ENCODE assay signal across 12 cellular contexts in the genomic region with DNA sequence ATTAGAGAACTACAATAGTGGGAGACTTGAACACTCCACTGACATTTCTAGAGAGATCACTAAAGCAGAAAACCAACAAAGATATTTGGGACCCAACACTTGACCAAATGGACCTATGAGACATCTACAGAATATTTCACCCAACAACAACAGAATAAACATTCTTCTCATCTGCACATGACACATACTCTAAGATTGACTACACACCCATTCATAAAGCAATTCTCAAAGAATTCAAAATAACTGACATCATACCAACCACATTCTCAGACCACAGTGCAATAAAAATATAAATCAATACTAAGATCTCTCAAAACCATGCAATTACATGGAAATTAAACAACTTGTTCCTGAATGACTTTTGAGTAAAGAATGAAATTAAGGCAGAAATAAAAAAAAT.
DNase-seq lines count a peak whose midpoint lies in the region; ATAC-seq, FAIRE-seq and TF ChIP-seq lines count a peak whose summit lies in the region.
"Had no signal": no experiment of that assay in that cellular context is flagged by ENCODE, and none has a peak within 500 bp of the region (broad histone marks: within the 10 kb centered on the region; RNA-seq: fewer than 3 reads in every experiment).

No MANE protein-coding gene starts in this region.

- TF ChIP-seq RAD21 in SK-N-SH (IDR thresholded peaks at IDR 0.05; ENCODE audit: low read length): no peak

- no peak overlapping the region for H3K4me2 ChIP-seq in SK-N-SH

- H3K4me1 Mint-ChIP-seq in stimulated activated effector memory CD8-positive, alpha-beta T cell treated with anti-CD3 and anti-CD28 coated beads, Interleukin-12 subunit alpha, Interleukin-12 subunit beta, amount 100 ng/mL, for 72 hours: peaks cover 21% of the 10 kb centered on the region

- H3K9me3 Mint-ChIP-seq in stimulated activated effector memory CD8-positive, alpha-beta T cell treated with anti-CD3 and anti-CD28 coated beads, Interleukin-12 subunit alpha, Interleukin-12 subunit beta, amount 100 ng/mL, for 72 hours: peaks cover 2% of the 10 kb centered on the region

- peak overlapping the region in 1 of 2 experiments; percentile 78; a peak in 2 of 4 replicates for H3K27ac ChIP-seq in SK-N-SH (ENCODE audit: low read depth in 2 of 2, low read length in 1 of 2)

- CTCF ChIA-PET in SK-N-SH (lab: Yijun Ruan, JAX): no interaction called here

- H2AFZ ChIP-seq in SK-N-SH (ENCODE audit: low read depth): no peak overlapping the region

- no peak overlapping the region for H3K4me3 ChIP-seq in SK-N-SH (ENCODE audit: low read depth in 2 of 2, low read length in 1 of 2)
- H3K4me3 ChIP-seq in fibroblast of mammary gland (ENCODE audit: control insufficient read depth, low read depth, low read length): no peak overlapping the region

- peak in 1 of 2 experiments; percentile 50; a peak in 2 of 4 replicates for TF ChIP-seq EP300 in SK-N-SH (IDR thresholded peaks at IDR 0.05; ENCODE audit: borderline replicate concordance in 1 of 2, low read depth in 1 of 2, low read length in 1 of 2)

- peaks cover 0 to 22% of the 10 kb centered on the region in 2 experiments for H3K36me3 ChIP-seq in SK-N-SH (replicated peaks in 1 of 2; ENCODE audit: control insufficient read depth in 1 of 2, insufficient read depth in 2 of 2, low read length in 1 of 2)

- ATAC-seq in stimulated activated effector memory CD8-positive, alpha-beta T cell treated with anti-CD3 and anti-CD28 coated beads, Interleukin-12 subunit alpha, Interleukin-12 subunit beta, amount 100 ng/mL, for 72 hours: peak; percentile 92
- ATAC-seq: activated naive CD8-positive, alpha-beta T cell treated with anti-CD3 and anti-CD28 coated beads, Interleukin-2, amount 50 U/mL, for 24 hours had no signal

- TF ChIP-seq POLR2A in H54 (IDR thresholded peaks at IDR 0.05; ENCODE audit: low read depth, low read length): no peak

- H3K9ac ChIP-seq in SK-N-SH: peak overlapping the region; percentile 18; the same call in 1 of the 2 replicates

- TF ChIP-seq CTCF in SK-N-SH (IDR thresholded peaks at IDR 0.05): no peak
- TF ChIP-seq CTCF in fibroblast of mammary gland (conservative IDR thresholded peaks at IDR 0.05; ENCODE audit: control insufficient read depth, insufficient read depth, low read depth, low read length): no peak

- POLR2A ChIA-PET in SK-N-SH (lab: Yijun Ruan, JAX): no interaction called here

- no peak overlapping the region for H3K27ac Mint-ChIP-seq in stimulated activated effector memory CD8-positive, alpha-beta T cell treated with anti-CD3 and anti-CD28 coated beads, Interleukin-12 subunit alpha, Interleukin-12 subunit beta, amount 100 ng/mL, for 72 hours
- H3K27ac Mint-ChIP-seq: activated naive CD8-positive, alpha-beta T cell treated with anti-CD3 and anti-CD28 coated beads, Interleukin-2, amount 50 U/mL, for 24 hours; mesothelial cell of epicardium had no signal

- no peaks in the 10 kb centered on the region for H4K20me1 ChIP-seq in SK-N-SH (ENCODE audit: insufficient read depth)

- H3K27me3 ChIP-seq in SK-N-SH (ENCODE audit: insufficient read depth): no peaks in the 10 kb centered on the region

- H3K36me3 Mint-ChIP-seq in stimulated activated effector memory CD8-positive, alpha-beta T cell treated with anti-CD3 and anti-CD28 coated beads, Interleukin-12 subunit alpha, Interleukin-12 subunit beta, amount 100 ng/mL, for 72 hours: no peaks in the 10 kb centered on the region

- H3K9me3 ChIP-seq in SK-N-SH: no peaks in the 10 kb centered on the region; the same call in 1 of the 2 replicates

- peak; percentile 98 for FAIRE-seq in H54 (lab: Jason Lieb, UNC)

- peaks cover 18% of the 10 kb centered on the region for H3F3A ChIP-seq in SK-N-SH (replicated peaks; ENCODE audit: insufficient read depth)

- no peak overlapping the region for H3K4me3 Mint-ChIP-seq in stimulated activated effector memory CD8-positive, alpha-beta T cell treated with anti-CD3 and anti-CD28 coated beads, Interleukin-12 subunit alpha, Interleukin-12 subunit beta, amount 100 ng/mL, for 72 hours
- H3K4me3 Mint-ChIP-seq: activated naive CD8-positive, alpha-beta T cell treated with anti-CD3 and anti-CD28 coated beads, Interleukin-2, amount 50 U/mL, for 24 hours; mesothelial cell of epicardium had no signal

- H3K9me2 ChIP-seq in SK-N-SH: no peaks in the 10 kb centered on the region

- peaks cover 13% of the 10 kb centered on the region for H3K79me2 ChIP-seq in SK-N-SH (ENCODE audit: insufficient read depth)

- peaks cover 0 to 14% of the 10 kb centered on the region in 2 experiments; a peak in 1 of 4 replicates for H3K4me1 ChIP-seq in SK-N-SH (ENCODE audit: control insufficient read depth in 1 of 2, insufficient read depth in 2 of 2, low read depth in 1 of 2, low read length in 1 of 2)

- DNase-seq in H54 (ENCODE audit: insufficient read length, low spot score) (no peak), SK-N-SH (no peak), fibroblast of mammary gland (ENCODE audit: low read depth) (peak; percentile 93), AG08396 (ENCODE audit: low spot score) (no peak), NCI-H1105 (lab: John Stamatoyannopoulos, UW) (no peak), midbrain (lab: John Stamatoyannopoulos, UW) (no peak)
- DNase-seq in stimulated activated effector memory CD8-positive, alpha-beta T cell treated with anti-CD3 and anti-CD28 coated beads, Interleukin-12 subunit alpha, Interleukin-12 subunit beta, amount 100 ng/mL, for 72 hours (ENCODE audit: low spot score in 2 of 2): no peak
- DNase-seq: activated CD4-positive, alpha-beta T cell treated with anti-CD3 and anti-CD28 coated beads, Interleukin-2, amount 50 U/mL, for 1 hour; activated naive CD8-positive, alpha-beta T cell treated with anti-CD3 and anti-CD28 coated beads, Interleukin-2, amount 50 U/mL, for 24 hours; DND-41; NCI-H446 had no signal

TF ChIP-seq in SK-N-SH, 30 proteins besides CTCF, POLR2A, EP300 and RAD21:
- peak; percentile 27; the same call in 1 of the 2 replicates for TF ChIP-seq NFIC (IDR thresholded peaks at IDR 0.05; ENCODE audit: borderline replicate concordance)
- peak; percentile 69 for TF ChIP-seq FOSL2 (IDR thresholded peaks at IDR 0.05; ENCODE audit: borderline replicate concordance, low read depth)
- no peak for TF ChIP-seq POLR2AphosphoS5 (IDR thresholded peaks at IDR 0.05; ENCODE audit: low read depth, low read length)
- TF ChIP-seq, protein P1, sequence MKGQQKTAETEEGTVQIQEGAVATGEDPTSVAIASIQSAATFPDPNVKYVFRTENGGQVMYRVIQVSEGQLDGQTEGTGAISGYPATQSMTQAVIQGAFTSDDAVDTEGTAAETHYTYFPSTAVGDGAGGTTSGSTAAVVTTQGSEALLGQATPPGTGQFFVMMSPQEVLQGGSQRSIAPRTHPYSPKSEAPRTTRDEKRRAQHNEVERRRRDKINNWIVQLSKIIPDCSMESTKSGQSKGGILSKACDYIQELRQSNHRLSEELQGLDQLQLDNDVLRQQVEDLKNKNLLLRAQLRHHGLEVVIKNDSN (IDR thresholded peaks at IDR 0.05; ENCODE audit: borderline replicate concordance, low read depth): no peak
- TF ChIP-seq, protein P2, sequence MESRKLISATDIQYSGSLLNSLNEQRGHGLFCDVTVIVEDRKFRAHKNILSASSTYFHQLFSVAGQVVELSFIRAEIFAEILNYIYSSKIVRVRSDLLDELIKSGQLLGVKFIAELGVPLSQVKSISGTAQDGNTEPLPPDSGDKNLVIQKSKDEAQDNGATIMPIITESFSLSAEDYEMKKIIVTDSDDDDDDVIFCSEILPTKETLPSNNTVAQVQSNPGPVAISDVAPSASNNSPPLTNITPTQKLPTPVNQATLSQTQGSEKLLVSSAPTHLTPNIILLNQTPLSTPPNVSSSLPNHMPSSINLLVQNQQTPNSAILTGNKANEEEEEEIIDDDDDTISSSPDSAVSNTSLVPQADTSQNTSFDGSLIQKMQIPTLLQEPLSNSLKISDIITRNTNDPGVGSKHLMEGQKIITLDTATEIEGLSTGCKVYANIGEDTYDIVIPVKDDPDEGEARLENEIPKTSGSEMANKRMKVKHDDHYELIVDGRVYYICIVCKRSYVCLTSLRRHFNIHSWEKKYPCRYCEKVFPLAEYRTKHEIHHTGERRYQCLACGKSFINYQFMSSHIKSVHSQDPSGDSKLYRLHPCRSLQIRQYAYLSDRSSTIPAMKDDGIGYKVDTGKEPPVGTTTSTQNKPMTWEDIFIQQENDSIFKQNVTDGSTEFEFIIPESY (IDR thresholded peaks at IDR 0.05; ENCODE audit: borderline replicate concordance, low read depth): no peak
- peak; percentile 70 for TF ChIP-seq TCF12 (IDR thresholded peaks at IDR 0.05)
- no peak for TF ChIP-seq SMC3 (IDR thresholded peaks at IDR 0.05; ENCODE audit: low read depth, low read length)
- peak; percentile 39; the same call in 1 of the 2 replicates for TF ChIP-seq TEAD4 (IDR thresholded peaks at IDR 0.05; ENCODE audit: borderline replicate concordance, insufficient read depth)
- TF ChIP-seq, protein P3, sequence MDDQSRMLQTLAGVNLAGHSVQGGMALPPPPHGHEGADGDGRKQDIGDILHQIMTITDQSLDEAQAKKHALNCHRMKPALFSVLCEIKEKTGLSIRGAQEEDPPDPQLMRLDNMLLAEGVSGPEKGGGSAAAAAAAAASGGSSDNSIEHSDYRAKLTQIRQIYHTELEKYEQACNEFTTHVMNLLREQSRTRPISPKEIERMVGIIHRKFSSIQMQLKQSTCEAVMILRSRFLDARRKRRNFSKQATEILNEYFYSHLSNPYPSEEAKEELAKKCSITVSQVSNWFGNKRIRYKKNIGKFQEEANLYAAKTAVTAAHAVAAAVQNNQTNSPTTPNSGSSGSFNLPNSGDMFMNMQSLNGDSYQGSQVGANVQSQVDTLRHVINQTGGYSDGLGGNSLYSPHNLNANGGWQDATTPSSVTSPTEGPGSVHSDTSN (IDR thresholded peaks at IDR 0.05): peak; percentile 67
- TF ChIP-seq JUND (IDR thresholded peaks at IDR 0.05): peak; percentile 72
